In genomic region chr3:72034956-72035355, GRCh38 we compare ENCODE assay signal across 26 cellular contexts.
"Had no signal": no experiment of that assay in that cellular context is flagged by ENCODE, and none has a peak within 500 bp of the region (broad histone marks: within the 10 kb centered on the region; RNA-seq: fewer than 3 reads in every experiment).

No MANE protein-coding gene starts in this region.

- H3K27ac Mint-ChIP-seq: activated CD4-positive, alpha-beta memory T cell treated with anti-CD3 and anti-CD28 coated beads for 36 hours; immature natural killer cell; stimulated activated effector memory CD8-positive, alpha-beta T cell treated with anti-CD3 and anti-CD28 coated beads, Interleukin-12 subunit alpha, Interleukin-12 subunit beta, amount 100 ng/mL, for 72 hours; T-helper 1 cell treated with Interleukin-12 subunit alpha and Interleukin-12 subunit beta and Interleukin-4 antibody, amounts not matched to agents 30 μg/mL and 1 μg/mL, for 36 hours had no signal

- H2AFZ ChIP-seq: hepatocyte had no signal

- H3K79me2 ChIP-seq: hepatocyte had no signal

- H3K36me3 ChIP-seq: cardiac muscle cell, lower lobe of right lung, right lobe of liver, stomach, suprapubic skin, tibial nerve, uterus had no signal

- H3K4me3 ChIP-seq: body of pancreas, cardiac muscle cell, hepatocyte, lower lobe of right lung, right lobe of liver, skin epidermis, stomach, suprapubic skin, tibial nerve, uterus had no signal

- ATAC-seq: body of pancreas; foreskin keratinocyte; left lobe of liver; lower lobe of right lung; right lobe of liver; stimulated activated effector memory CD8-positive, alpha-beta T cell treated with anti-CD3 and anti-CD28 coated beads, Interleukin-12 subunit alpha, Interleukin-12 subunit beta, amount 100 ng/mL, for 72 hours had no signal

- H3K4me1 Mint-ChIP-seq: immature natural killer cell; stimulated activated effector memory CD8-positive, alpha-beta T cell treated with anti-CD3 and anti-CD28 coated beads, Interleukin-12 subunit alpha, Interleukin-12 subunit beta, amount 100 ng/mL, for 72 hours had no signal

- H3K9me3 Mint-ChIP-seq: immature natural killer cell had no signal

- H3K27ac ChIP-seq: body of pancreas, cardiac muscle cell, foreskin keratinocyte, hepatocyte, lower lobe of right lung, right lobe of liver, skin epidermis, stomach, suprapubic skin, tibial nerve, uterus had no signal

- H3K4me1 ChIP-seq: body of pancreas, foreskin keratinocyte, lower lobe of right lung, right lobe of liver, suprapubic skin, tibial nerve, uterus had no signal

- H3K36me3 Mint-ChIP-seq: activated CD4-positive, alpha-beta memory T cell treated with anti-CD3 and anti-CD28 coated beads for 36 hours; immature natural killer cell; stimulated activated effector memory CD8-positive, alpha-beta T cell treated with anti-CD3 and anti-CD28 coated beads, Interleukin-12 subunit alpha, Interleukin-12 subunit beta, amount 100 ng/mL, for 72 hours had no signal

- H3K4me2 ChIP-seq: hepatocyte had no signal

- H3K4me3 Mint-ChIP-seq: activated CD4-positive, alpha-beta memory T cell treated with anti-CD3 and anti-CD28 coated beads for 36 hours; immature natural killer cell; naive B cell; stimulated activated effector memory CD8-positive, alpha-beta T cell treated with anti-CD3 and anti-CD28 coated beads, Interleukin-12 subunit alpha, Interleukin-12 subunit beta, amount 100 ng/mL, for 72 hours; T-helper 1 cell treated with Interleukin-12 subunit alpha and Interleukin-12 subunit beta and Interleukin-4 antibody, amounts not matched to agents 30 μg/mL and 1 μg/mL, for 36 hours had no signal

- H3K27me3 ChIP-seq: body of pancreas, cardiac muscle cell, hepatocyte, right lobe of liver, stomach, tibial nerve, uterus had no signal

- H3K9me3 ChIP-seq: body of pancreas, lower lobe of right lung, right lobe of liver, stomach, suprapubic skin, tibial nerve, uterus had no signal

- DNase-seq: activated CD4-positive, alpha-beta memory T cell treated with anti-CD3 and anti-CD28 coated beads for 36 hours; activated CD4-positive, alpha-beta T cell treated with anti-CD3 and anti-CD28 coated beads for 4 hours; activated CD4-positive, CD25-positive, alpha-beta regulatory T cell; activated gamma-delta T cell; activated naive CD4-positive, alpha-beta T cell treated with anti-CD3 and anti-CD28 coated beads, Interleukin-2, amount 50 U/mL, for 16 hours; anterior cingulate cortex; body of pancreas; dermis blood vessel endothelial cell; effector CD8-positive, alpha-beta T cell; foreskin keratinocyte; immature natural killer cell; lower lobe of right lung; naive B cell; occipital lobe; right lobe of liver; stimulated activated CD4-positive, alpha-beta T cell treated with anti-CD3 and anti-CD28 coated beads, Interleukin-2, amount 100 ng/mL, for 24 hours; stomach; uterus had no signal
